Comparison of ENCODE assay signal across 7 cellular contexts in the genomic region with DNA sequence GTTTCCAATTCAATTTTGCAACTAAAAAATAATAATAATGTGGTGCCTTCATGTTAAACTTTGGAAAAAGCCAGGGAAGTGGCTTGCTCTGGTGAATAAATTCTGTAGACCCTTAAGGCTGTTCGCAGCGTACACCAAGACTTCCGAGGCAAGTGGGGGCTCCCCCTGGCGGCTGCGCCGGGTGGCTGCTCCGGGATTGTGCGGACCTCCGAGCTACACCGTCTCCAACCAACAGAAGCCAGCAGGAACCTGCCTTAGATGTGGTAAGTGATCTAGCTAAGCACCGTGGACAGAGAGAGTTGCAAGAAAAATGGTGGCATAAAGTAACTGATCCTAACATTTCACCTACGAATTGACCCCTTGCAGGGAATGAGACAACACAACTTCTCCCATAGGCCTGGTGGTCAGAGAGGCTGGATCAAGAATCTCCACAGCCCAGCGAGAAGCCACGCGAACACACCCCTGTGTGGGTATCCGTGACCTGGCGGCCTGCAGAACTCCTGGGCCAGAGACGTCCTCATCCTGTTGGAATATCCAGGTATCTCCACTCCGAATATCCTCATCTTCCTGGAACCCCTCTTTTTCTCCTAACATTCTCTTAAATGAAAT.
DNase-seq lines count a peak whose midpoint lies in the region; ATAC-seq and TF ChIP-seq lines count a peak whose summit lies in the region.

No MANE protein-coding gene starts in this region.

- no peaks in the 10 kb centered on the region for H3K27me3 Mint-ChIP-seq in glutamatergic neuron (ENCODE audit: unreplicated experiment)

- H3K36me3 ChIP-seq in OCI-LY7 (ENCODE audit: insufficient read depth, low read length) (no peaks in the 10 kb centered on the region), tibial nerve (no peaks in the 10 kb centered on the region)

- no peaks in the 10 kb centered on the region for H3K79me2 ChIP-seq in OCI-LY7 (ENCODE audit: insufficient read depth, low read depth, low read length)

- peaks cover 8% of the 10 kb centered on the region for H3K36me3 Mint-ChIP-seq in glutamatergic neuron (ENCODE audit: unreplicated experiment)

- DNase-seq in OCI-LY7 (ENCODE audit: low spot score) = no peak
- DNase-seq in activated naive CD4-positive, alpha-beta T cell (lab: John Stamatoyannopoulos, UW) = peak in 3 of 4 experiments; percentile 3 to 23 (median 14)
- peak; percentile 91 for DNase-seq in glutamatergic neuron
- DNase-seq in omental fat pad (ENCODE audit: low spot score) = peak; percentile 64
- DNase-seq in tibial nerve (ENCODE audit: low spot score in 2 of 2) = peak; percentile 32 to 75

- H3K27ac ChIP-seq in OCI-LY7 (ENCODE audit: low read depth, low read length, poor library complexity, severe bottlenecking) (no peak overlapping the region), tibial nerve (no peak overlapping the region)

- intact Hi-C loops in OCI-LY7 (cut with micrococcal nuclease; ENCODE audit: unreplicated experiment) = no loop called here

- H3K27me3 ChIP-seq in tibial nerve = peaks cover 0 to 2% of the 10 kb centered on the region in 2 donors

- no peak for TF ChIP-seq EP300 in tibial nerve (IDR thresholded peaks at IDR 0.05)

- H3K9me3 ChIP-seq in OCI-LY7 (ENCODE audit: low read length) (peaks cover 19% of the 10 kb centered on the region; the same call in 1 of the 2 replicates), tibial nerve (peaks cover 0 to 16% (median 0%) of the 10 kb centered on the region in 4 donors)

- WGBS in tibial nerve, 2 donors = 36 to 38% methylated on average over 19 of the region's 19 CpGs

- H3K4me3 ChIP-seq in OCI-LY7 (ENCODE audit: low read depth, low read length, poor library complexity, severe bottlenecking) (no peak overlapping the region), tibial nerve (peak overlapping the region in 2 of 4 donors; percentile 19 to 33)

- H3K4me1 ChIP-seq in OCI-LY7 (ENCODE audit: insufficient read depth, low read length, poor library complexity, severe bottlenecking) (no peaks in the 10 kb centered on the region), tibial nerve (no peaks in the 10 kb centered on the region)

- peak; percentile 62 for TF ChIP-seq CTCF in OCI-LY7 (conservative IDR thresholded peaks at IDR 0.05; ENCODE audit: low read length)
- TF ChIP-seq CTCF in glutamatergic neuron (IDR thresholded peaks at IDR 0.05; ENCODE audit: partially characterized antibody, unreplicated experiment) = peak; percentile 94
- peak in 1 of 3 donors; percentile 62 for TF ChIP-seq CTCF in omental fat pad (IDR thresholded peaks at IDR 0.05)
- peak; percentile 57 to 80 (median 71) for TF ChIP-seq CTCF in tibial nerve (IDR thresholded peaks at IDR 0.05)

- no peak for TF ChIP-seq POLR2A in GM18505 (IDR thresholded peaks at IDR 0.05; ENCODE audit: borderline replicate concordance, extremely low read depth, insufficient read depth, insufficient read length)
- TF ChIP-seq POLR2A in tibial nerve (IDR thresholded peaks at IDR 0.05) = no peak

- ATAC-seq in GM18505 (IDR thresholded peaks at IDR 0.05; ENCODE audit: unreplicated experiment) = peak; percentile 82
- peak; percentile 54 for ATAC-seq in HG02798 (IDR thresholded peaks at IDR 0.05; ENCODE audit: poor library complexity, unreplicated experiment)
- ATAC-seq in omental fat pad (ENCODE audit: low FRiP score) = peak; percentile 93

- CTCF ChIA-PET in OCI-LY7 (lab: Charles Lee; ENCODE audit: unreplicated experiment) = no interaction called here

- H3K27ac Mint-ChIP-seq in glutamatergic neuron (ENCODE audit: unreplicated experiment) = no peak overlapping the region

- POLR2A ChIA-PET in OCI-LY7 (lab: Charles Lee) = interaction anchor here (0.7 to 0.8 kb wide), 2 partner anchors 9 to 88 kb away, joined by 4 to 5 read pairs; no protein-coding TSS in a partner anchor

- H2AFZ ChIP-seq in OCI-LY7 (ENCODE audit: low read length) = no peak overlapping the region

- BruUV-seq in OCI-LY7 (replicated peaks; lab: Mats Ljungman, UMichigan) = no TSS peak

- H4K20me1 ChIP-seq in OCI-LY7 (ENCODE audit: insufficient read depth, low read length) = no peaks in the 10 kb centered on the region

- no peaks in the 10 kb centered on the region for H3K9me2 ChIP-seq in OCI-LY7 (ENCODE audit: insufficient read depth, low read length)

- no peaks in the 10 kb centered on the region for H3K4me1 Mint-ChIP-seq in glutamatergic neuron (ENCODE audit: low read depth, unreplicated experiment)

- H3K9me3 Mint-ChIP-seq in glutamatergic neuron (ENCODE audit: unreplicated experiment) = peaks cover 5% of the 10 kb centered on the region

- peak overlapping the region; percentile 75 for H3K4me3 Mint-ChIP-seq in glutamatergic neuron (ENCODE audit: unreplicated experiment)

- no peak overlapping the region for H3K4me2 ChIP-seq in OCI-LY7 (ENCODE audit: low read length)
